In genomic region chr1:33276573-33277298, GRCh38 we compare ENCODE assay signal across 17 cellular contexts. TPM values are rescaled to one million over a fixed set of nuclear protein-coding genes. Genes with fewer than 3 reads are reported as not detected.
"Had no signal": no experiment of that assay in that cellular context is flagged by ENCODE, and none has a peak within 500 bp of the region (broad histone marks: within the 10 kb centered on the region; RNA-seq: fewer than 3 reads in every experiment).

No MANE protein-coding gene starts in this region.

- H3K27me3 Mint-ChIP-seq: activated CD4-positive, alpha-beta T cell treated with anti-CD3 and anti-CD28 coated beads, Interleukin-2, amount 10 ng/mL, durations not matched to agents 24 days and 14 days; naive thymus-derived CD8-positive, alpha-beta T cell had no signal

- H3K4me1 ChIP-seq: SJCRH30 had no signal

- H3K4me3 Mint-ChIP-seq: activated CD4-positive, alpha-beta T cell treated with anti-CD3 and anti-CD28 coated beads, Interleukin-2, amount 10 ng/mL, durations not matched to agents 24 days and 14 days had no signal

- H3K27ac ChIP-seq: brain microvascular endothelial cell, esophagus squamous epithelium, neutrophil, SJCRH30 had no signal

- H3K9me3 Mint-ChIP-seq: activated CD4-positive, alpha-beta T cell treated with anti-CD3 and anti-CD28 coated beads, Interleukin-2, amount 10 ng/mL, durations not matched to agents 24 days and 14 days; naive thymus-derived CD8-positive, alpha-beta T cell had no signal

- H3K4me3 ChIP-seq: esophagus squamous epithelium, SJCRH30, skin epidermis, thoracic aorta had no signal

- H3K27me3 ChIP-seq: brain microvascular endothelial cell, esophagus squamous epithelium, neutrophil, SJCRH30 had no signal

- ATAC-seq: naive thymus-derived CD8-positive, alpha-beta T cell had no signal

- H3K27ac Mint-ChIP-seq: activated CD4-positive, alpha-beta T cell treated with anti-CD3 and anti-CD28 coated beads, Interleukin-2, amount 10 ng/mL, durations not matched to agents 24 days and 14 days had no signal

- DNase-seq: activated CD4-positive, alpha-beta T cell treated with anti-CD3 and anti-CD28 coated beads, Interleukin-2, amount 10 ng/mL, durations not matched to agents 24 days and 14 days; activated CD8-positive, alpha-beta memory T cell treated with anti-CD3 and anti-CD28 coated beads, Interleukin-2, amount 50 U/mL, for 48 hours; activated naive CD4-positive, alpha-beta T cell; activated T-cell treated with anti-CD3 and anti-CD28 coated beads, Interleukin-2, amount 50 U/mL, for 48 hours; anterior cingulate cortex; brain microvascular endothelial cell; cortex of kidney; esophagus squamous epithelium; naive thymus-derived CD8-positive, alpha-beta T cell; SJCRH30 had no signal

- H3K9me3 ChIP-seq: esophagus squamous epithelium, neutrophil, SJCRH30, thoracic aorta had no signal

RNA-seq across cellular contexts. Expression of gene A3GALT2, which starts 44.2 kb away (rescaled TPM):
- total RNA-seq: activated CD4-positive, alpha-beta T cell treated with anti-CD3 and anti-CD28 coated beads, Interleukin-2, amount 10 ng/mL, durations not matched to agents 24 days and 14 days; esophagus squamous epithelium; lower leg skin; mesenteric fat pad; naive thymus-derived CD8-positive, alpha-beta T cell; SJCRH30; T-helper 1 cell treated with Interleukin-12 subunit alpha and Interleukin-12 subunit beta and Interleukin-4 antibody, amounts not matched to agents 30 ng/mL and 1 ng/mL, for 36 hours; ureter had no signal
